25 cellular contexts compared by ENCODE assay signal in the genomic region with DNA sequence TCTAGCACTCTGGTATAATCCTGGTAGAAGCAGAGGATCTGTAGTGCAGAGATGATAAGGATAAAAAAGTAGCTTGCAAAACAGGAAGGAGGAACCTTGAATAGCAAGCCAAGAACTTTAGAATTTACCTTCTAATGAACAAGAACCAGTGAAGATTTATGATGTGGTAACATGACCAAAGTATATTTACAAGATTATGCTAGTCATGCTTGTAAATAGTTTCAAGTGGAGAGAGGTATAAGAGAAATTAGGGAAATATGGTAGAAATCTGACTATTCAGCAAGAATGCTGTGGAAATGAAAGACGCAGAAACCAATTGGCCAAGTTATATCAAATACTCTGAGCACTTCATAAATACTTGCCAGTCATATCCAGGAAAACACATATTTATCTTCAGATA.
"Had no signal": no experiment of that assay in that cellular context is flagged by ENCODE, and none has a peak within 500 bp of the region (broad histone marks: within the 10 kb centered on the region; RNA-seq: fewer than 3 reads in every experiment).

No MANE protein-coding gene starts in this region.

- H3K9me3 Mint-ChIP-seq: dendritic cell treated with granulocyte-macrophage colony-stimulating factor and Interleukin-4, amounts not matched to agents 40 ng/mL and 50 ng/mL, for 4 days; effector memory CD8-positive, alpha-beta T cell; natural killer cell treated with Interleukin-12 subunit alpha and Interleukin-12 subunit beta and Interleukin-15 and Interleukin-18, amount 100 ng/mL, for 72 hours; neural progenitor cell; stimulated activated effector memory CD8-positive, alpha-beta T cell treated with anti-CD3 and anti-CD28 coated beads, Interleukin-12 subunit alpha, Interleukin-12 subunit beta, amount 100 ng/mL, for 72 hours; stimulated activated naive CD8-positive, alpha-beta T cell treated with anti-CD3 and anti-CD28 coated beads, Interleukin-15, Interleukin-2, amounts not matched to agents 100 ng/mL and 50 ng/mL, for 24 hours had no signal

- H2AFZ ChIP-seq: neural progenitor cell had no signal

- H3K27me3 ChIP-seq: esophagus muscularis mucosa, neural progenitor cell, pancreas, right lobe of liver, tibial artery, upper lobe of left lung, uterus had no signal

- H3K27ac ChIP-seq: epithelial cell of prostate, esophagus muscularis mucosa, neural progenitor cell, pancreas, right lobe of liver, tibial artery, upper lobe of left lung, uterus had no signal

- H3K4me3 Mint-ChIP-seq: dendritic cell treated with granulocyte-macrophage colony-stimulating factor and Interleukin-4, amounts not matched to agents 40 ng/mL and 50 ng/mL, for 4 days; effector memory CD8-positive, alpha-beta T cell; natural killer cell treated with Interleukin-12 subunit alpha and Interleukin-12 subunit beta and Interleukin-15 and Interleukin-18, amount 100 ng/mL, for 72 hours; neural progenitor cell; stimulated activated effector memory CD8-positive, alpha-beta T cell treated with anti-CD3 and anti-CD28 coated beads, Interleukin-12 subunit alpha, Interleukin-12 subunit beta, amount 100 ng/mL, for 72 hours; stimulated activated naive CD8-positive, alpha-beta T cell treated with anti-CD3 and anti-CD28 coated beads, Interleukin-15, Interleukin-2, amounts not matched to agents 100 ng/mL and 50 ng/mL, for 24 hours had no signal

- H3K9me3 ChIP-seq: esophagus muscularis mucosa, pancreas, prostate gland, right lobe of liver, tibial artery, upper lobe of left lung, uterus had no signal

- H3K27me3 Mint-ChIP-seq: dendritic cell treated with granulocyte-macrophage colony-stimulating factor and Interleukin-4, amounts not matched to agents 40 ng/mL and 50 ng/mL, for 4 days; effector memory CD8-positive, alpha-beta T cell; natural killer cell treated with Interleukin-12 subunit alpha and Interleukin-12 subunit beta and Interleukin-15 and Interleukin-18, amount 100 ng/mL, for 72 hours; stimulated activated naive CD8-positive, alpha-beta T cell treated with anti-CD3 and anti-CD28 coated beads, Interleukin-15, Interleukin-2, amounts not matched to agents 100 ng/mL and 50 ng/mL, for 24 hours had no signal

- H3K36me3 ChIP-seq: neural progenitor cell, pancreas, prostate gland, right lobe of liver, uterus had no signal

- H3K4me3 ChIP-seq: esophagus muscularis mucosa, lung, neural progenitor cell, pancreas, prostate gland, right lobe of liver, tibial artery, upper lobe of left lung, uterus had no signal

- H3K4me2 ChIP-seq: neural progenitor cell had no signal

- H3K4me1 ChIP-seq: esophagus muscularis mucosa, neural progenitor cell, pancreas, prostate gland, tibial artery, upper lobe of left lung, uterus had no signal

- H3K4me1 Mint-ChIP-seq: neural progenitor cell; stimulated activated effector memory CD8-positive, alpha-beta T cell treated with anti-CD3 and anti-CD28 coated beads, Interleukin-12 subunit alpha, Interleukin-12 subunit beta, amount 100 ng/mL, for 72 hours had no signal

- H3K36me3 Mint-ChIP-seq: neural progenitor cell had no signal

- H3K27ac Mint-ChIP-seq: dendritic cell treated with granulocyte-macrophage colony-stimulating factor and Interleukin-4, amounts not matched to agents 40 ng/mL and 50 ng/mL, for 4 days; natural killer cell treated with Interleukin-12 subunit alpha and Interleukin-12 subunit beta and Interleukin-15 and Interleukin-18, amount 100 ng/mL, for 72 hours; neural progenitor cell; stimulated activated effector memory CD8-positive, alpha-beta T cell treated with anti-CD3 and anti-CD28 coated beads, Interleukin-12 subunit alpha, Interleukin-12 subunit beta, amount 100 ng/mL, for 72 hours; stimulated activated naive CD8-positive, alpha-beta T cell treated with anti-CD3 and anti-CD28 coated beads, Interleukin-15, Interleukin-2, amounts not matched to agents 100 ng/mL and 50 ng/mL, for 24 hours had no signal

- DNase-seq: effector memory CD8-positive, alpha-beta T cell; head of caudate nucleus; hippocampal formation; left colon; left ventricle myocardium superior; mesenchymal stem cell; midbrain; nucleus accumbens; pancreas; retina; right lobe of liver; stimulated activated CD4-positive, alpha-beta T cell treated with anti-CD3 and anti-CD28 coated beads, Interleukin-4, amount 100 ng/mL, for 1 hour; stimulated activated CD8-positive, alpha-beta memory T cell treated with anti-CD3 and anti-CD28 coated beads, Interleukin-4, amount 100 ng/mL, for 48 hours; tibial artery; upper lobe of left lung; uterus had no signal

- ATAC-seq: effector memory CD8-positive, alpha-beta T cell; left colon; left ventricle myocardium superior; natural killer cell treated with Interleukin-12 subunit alpha and Interleukin-12 subunit beta and Interleukin-15 and Interleukin-18, amount 100 ng/mL, for 72 hours; pancreas; right lobe of liver; stimulated activated effector memory CD8-positive, alpha-beta T cell treated with anti-CD3 and anti-CD28 coated beads, Interleukin-12 subunit alpha, Interleukin-12 subunit beta, amount 100 ng/mL, for 72 hours had no signal

- H3K9ac ChIP-seq: neural progenitor cell had no signal
